12 cellular contexts compared by ENCODE assay signal in genomic region chr17:69060835-69061234, GRCh38. TPM values are rescaled to one million over a fixed set of nuclear protein-coding genes. Genes with fewer than 3 reads are reported as not detected.
A peak's percentile ranks its signal among the peaks of the same experiment; 100 is the strongest.
DNase-seq lines count a peak whose midpoint lies in the region; ATAC-seq and TF ChIP-seq lines count a peak whose summit lies in the region.
"Had no signal": no experiment of that assay in that cellular context is flagged by ENCODE, and none has a peak within 500 bp of the region (broad histone marks: within the 10 kb centered on the region; RNA-seq: fewer than 3 reads in every experiment).

Gene ABCA9, minus strand, starts transcription at chr17:69060927. Its CDS starts 9,801 bp downstream, at chr17:69051126.

- H3K4me1 ChIP-seq in left lung (peaks cover 0 to 11% of the 10 kb centered on the region in 2 donors), stomach smooth muscle (ENCODE audit: control insufficient read depth, insufficient read depth, low read length) (no peaks in the 10 kb centered on the region)

- no peaks in the 10 kb centered on the region for H3K36me3 ChIP-seq in left lung
- no peaks in the 10 kb centered on the region for H3K36me3 ChIP-seq in stomach smooth muscle (ENCODE audit: control insufficient read depth in 2 of 2, insufficient read depth in 2 of 2, low read length in 2 of 2)
- H3K36me3 ChIP-seq: tibial artery had no signal

- H3K9me3 ChIP-seq in left lung (no peaks in the 10 kb centered on the region), stomach smooth muscle (ENCODE audit: control insufficient read depth in 2 of 2, low read length in 2 of 2) (no peaks in the 10 kb centered on the region)
- H3K9me3 ChIP-seq: tibial artery had no signal

- H3K27ac ChIP-seq in left lung (peak within 1 kb of the TSS in 1 of 2 donors; percentile 44), stomach smooth muscle (ENCODE audit: low read length) (no peak within 1 kb of the TSS)
- H3K27ac ChIP-seq: tibial artery had no signal

- ATAC-seq in left lung (peak; percentile 46), HG02938 (IDR thresholded peaks at IDR 0.05; ENCODE audit: unreplicated experiment) (no peak)

- DNase-seq in GM04504 (ENCODE audit: low read depth) (peak; percentile 73), cerebellar cortex (ENCODE audit: low spot score) (peak; percentile 23), left lung (no peak), HUDEP-2 (lab: John Stamatoyannopoulos, UW; ENCODE audit: unreplicated experiment in 76 of 76) (no peak)
- DNase-seq in activated CD4-positive, alpha-beta T cell treated with anti-CD3 and anti-CD28 coated beads for 1 hour, result no peak
- DNase-seq in activated naive CD4-positive, alpha-beta T cell treated with Interleukin-2 at 50 U/mL for 16 hours, result no peak
- DNase-seq: activated CD4-positive, alpha-beta T cell treated with anti-CD3 and anti-CD28 coated beads, Interleukin-2, amount 50 U/mL, for 1 hour; MM.1S had no signal

- H3K9ac ChIP-seq in stomach smooth muscle (ENCODE audit: low read length in 2 of 2), result no peak within 1 kb of the TSS

- TF ChIP-seq CTCF in left lung (IDR thresholded peaks at IDR 0.05), result no peak

- H3K4me3 ChIP-seq in left lung (no peak within 1 kb of the TSS), stomach smooth muscle (ENCODE audit: low read length in 2 of 2) (peak within 1 kb of the TSS; percentile 16 to 41)

- H3K27me3 ChIP-seq in left lung (no peaks in the 10 kb centered on the region), stomach smooth muscle (ENCODE audit: control insufficient read depth in 1 of 2, insufficient read depth in 2 of 2, low read length in 2 of 2) (no peaks in the 10 kb centered on the region)
- H3K27me3 ChIP-seq: tibial artery had no signal

- intact Hi-C loops in left lung (cut with DNase I), result no loop called here

RNA-seq across cellular contexts. Expression of gene ABCA9, which starts in this region (rescaled TPM):
- total RNA-seq in left lung, result 1 to 10 TPM; 2.4 to 4.2 TPM
- total RNA-seq: RPMI7951 had no signal

Comparison
In these comparisons a context has a peak if more than half of its experiments do, and no peak if none do; other contexts are left out.
1. DNase-seq: peak in GM04504 (single experiment) and cerebellar cortex (single experiment); none in left lung (0 of 2), HUDEP-2 (0 of 76), activated CD4-positive, alpha-beta T cell treated with anti-CD3 and anti-CD28 coated beads for 1 hour (single experiment) and activated naive CD4-positive, alpha-beta T cell treated with Interleukin-2 at 50 U/mL for 16 hours (single experiment).
2. H3K4me3 ChIP-seq: peak in stomach smooth muscle (2 of 2); none in left lung (0 of 2).